ENCODE assay signal across 8 cellular contexts in genomic region chr19:2461751-2462634, GRCh38. TPM values are rescaled to one million over a fixed set of nuclear protein-coding genes. Genes with fewer than 3 reads are reported as not detected.
DNase-seq lines count a peak whose midpoint lies in the region; ATAC-seq and TF ChIP-seq lines count a peak whose summit lies in the region.

No MANE protein-coding gene starts in this region.

- peak overlapping the region; percentile 75 for H3K4me3 Mint-ChIP-seq in glutamatergic neuron (ENCODE audit: unreplicated experiment)

- DNase-seq in AG08395 (ENCODE audit: low spot score) (peak; percentile 78), NCI-H69 (lab: John Stamatoyannopoulos, UW) (peak; percentile 97), glutamatergic neuron (peak; percentile 63), posterior vena cava (ENCODE audit: low spot score) (peak; percentile 88), NCI-H446 (lab: John Stamatoyannopoulos, UW) (no peak)
- peak; percentile 86 for DNase-seq in activated effector memory CD4-positive, alpha-beta T cell treated with anti-CD3 and anti-CD28 coated beads, Interleukin-2, amount 50 U/mL, for 16 hours

- no peak overlapping the region for H3K27ac Mint-ChIP-seq in glutamatergic neuron (ENCODE audit: unreplicated experiment)

- ATAC-seq in HG03521 (IDR thresholded peaks at IDR 0.05; ENCODE audit: unreplicated experiment) = no peak

- H3K4me1 Mint-ChIP-seq in glutamatergic neuron (ENCODE audit: low read depth, unreplicated experiment) = peaks cover 1% of the 10 kb centered on the region

- no peaks in the 10 kb centered on the region for H3K36me3 Mint-ChIP-seq in glutamatergic neuron (ENCODE audit: unreplicated experiment)

- peak; percentile 47 for TF ChIP-seq POLR2A in GM18526 (IDR thresholded peaks at IDR 0.05; ENCODE audit: extremely low read depth, insufficient read length)

- H3K27me3 Mint-ChIP-seq in glutamatergic neuron (ENCODE audit: unreplicated experiment) = peaks cover 5% of the 10 kb centered on the region

- intact Hi-C loops in posterior vena cava (cut with DNase I) = no loop called here

- peaks cover 3% of the 10 kb centered on the region for H3K9me3 Mint-ChIP-seq in glutamatergic neuron (ENCODE audit: unreplicated experiment)

- no peak for TF ChIP-seq CTCF in glutamatergic neuron (IDR thresholded peaks at IDR 0.05; ENCODE audit: partially characterized antibody, unreplicated experiment)

RNA-seq across cellular contexts. Expression of gene LMNB2, which starts 5.2 kb away (rescaled TPM):
- total RNA-seq in glutamatergic neuron (ENCODE audit: unreplicated experiment) (45.8 TPM), posterior vena cava (10 to 100 TPM; 14.4 to 17.9 TPM)

RNA-seq across cellular contexts. Expression of gene GADD45B, which starts 13.9 kb away (rescaled TPM):
- total RNA-seq in glutamatergic neuron (ENCODE audit: unreplicated experiment) = 3.8 TPM
- 100 to 1,000 TPM; 120 to 160 TPM for total RNA-seq in posterior vena cava

RNA-seq across cellular contexts. Expression of gene TIMM13, which starts 34.6 kb away (rescaled TPM):
- total RNA-seq in glutamatergic neuron (ENCODE audit: unreplicated experiment) (91.5 TPM), posterior vena cava (10 to 100 TPM; 32.8 to 37.2 TPM)

Comparison
In these comparisons a context has a peak if more than half of its experiments do, and no peak if none do; other contexts are left out.
1. DNase-seq: peak in AG08395 (single experiment), NCI-H69 (single experiment), activated effector memory CD4-positive, alpha-beta T cell treated with anti-CD3 and anti-CD28 coated beads, Interleukin-2, amount 50 U/mL, for 16 hours (single experiment), glutamatergic neuron (single experiment) and posterior vena cava (single experiment); none in NCI-H446 (0 of 2).
2. RNA of gene GADD45B, which starts 13.9 kb away (total RNA-seq): 120 to 160 TPM in posterior vena cava; 3.8 TPM in glutamatergic neuron (single experiment); every median in the first group is over 10 times any median in the second.